11 cellular contexts compared by ENCODE assay signal in genomic region chr17:50218771-50219315, GRCh38. TPM values are rescaled to one million over a fixed set of nuclear protein-coding genes. Genes with fewer than 3 reads are reported as not detected.
DNase-seq lines count a peak whose midpoint lies in the region; ATAC-seq and TF ChIP-seq lines count a peak whose summit lies in the region.
"Had no signal": no experiment of that assay in that cellular context is flagged by ENCODE, and none has a peak within 500 bp of the region (broad histone marks: within the 10 kb centered on the region; RNA-seq: fewer than 3 reads in every experiment).

No MANE protein-coding gene starts in this region.

- H3K9me3 ChIP-seq in duodenal mucosa (ENCODE audit: control insufficient read depth in 1 of 2, low read length in 2 of 2) (no peaks in the 10 kb centered on the region), ovary (no peaks in the 10 kb centered on the region)

- no peaks in the 10 kb centered on the region for H3K36me3 ChIP-seq in duodenal mucosa (ENCODE audit: control insufficient read depth in 1 of 2, insufficient read depth in 2 of 2, low read length in 2 of 2)
- no peaks in the 10 kb centered on the region for H3K36me3 ChIP-seq in ovary

- DNase-seq in AG10803 (ENCODE audit: low read depth): peak; percentile 98
- DNase-seq in NCI-H226: peak; percentile 91
- peak in 3 of 5 donors; percentile 37 to 63 (median 42) for DNase-seq in ovary
- no peak for DNase-seq in hypothalamus (lab: John Stamatoyannopoulos, UW)
- no peak for DNase-seq in natural killer cell treated with Interleukin-12 subunit alpha and Interleukin-12 subunit beta and Interleukin-15 and Interleukin-18, amount 100 ng/mL, for 72 hours (ENCODE audit: low spot score)
- DNase-seq: NCI-H187 treated with DMSO at 0.1 percent for 48 hours had no signal

- no peaks in the 10 kb centered on the region for H3K36me3 Mint-ChIP-seq in natural killer cell treated with Interleukin-12 subunit alpha and Interleukin-12 subunit beta and Interleukin-15 and Interleukin-18, amount 100 ng/mL, for 72 hours

- TF ChIP-seq CTCF in AG10803 (conservative IDR thresholded peaks at IDR 0.05; ENCODE audit: low read length): no peak
- no peak for TF ChIP-seq CTCF in ovary (IDR thresholded peaks at IDR 0.05)

- peaks cover 0 to 5% of the 10 kb centered on the region in 2 donors for H3K4me1 Mint-ChIP-seq in natural killer cell treated with Interleukin-12 subunit alpha and Interleukin-12 subunit beta and Interleukin-15 and Interleukin-18, amount 100 ng/mL, for 72 hours (ENCODE audit: low read depth in 2 of 2)

- H3K4me3 ChIP-seq in AG10803 (ENCODE audit: low read length) (peak overlapping the region; percentile 3; the same call in 1 of the 2 replicates), duodenal mucosa (ENCODE audit: low read depth in 1 of 2, low read length in 2 of 2) (no peak overlapping the region), ovary (no peak overlapping the region)

- H3K27ac Mint-ChIP-seq in natural killer cell treated with Interleukin-12 subunit alpha and Interleukin-12 subunit beta and Interleukin-15 and Interleukin-18, amount 100 ng/mL, for 72 hours: no peak overlapping the region

- H3K4me3 Mint-ChIP-seq in natural killer cell treated with Interleukin-12 subunit alpha and Interleukin-12 subunit beta and Interleukin-15 and Interleukin-18, amount 100 ng/mL, for 72 hours: no peak overlapping the region

- H3K4me1 ChIP-seq in duodenal mucosa (ENCODE audit: control insufficient read depth in 1 of 2, insufficient read depth in 2 of 2, low read length in 2 of 2): no peaks in the 10 kb centered on the region
- peaks cover 20% of the 10 kb centered on the region for H3K4me1 ChIP-seq in ovary (ENCODE audit: insufficient read depth)

- H3K9ac ChIP-seq in duodenal mucosa (ENCODE audit: low read depth in 1 of 2, low read length in 2 of 2): no peak overlapping the region

- peaks cover 20 to 29% of the 10 kb centered on the region in 2 donors for H3K27me3 Mint-ChIP-seq in natural killer cell treated with Interleukin-12 subunit alpha and Interleukin-12 subunit beta and Interleukin-15 and Interleukin-18, amount 100 ng/mL, for 72 hours

- 4 to 21% (median 16%) methylated on average over 1 of the region's 1 CpG for WGBS in ovary, 3 donors

- TF ChIP-seq POLR2A in ovary (IDR thresholded peaks at IDR 0.05): no peak

- H3K27me3 ChIP-seq in duodenal mucosa (ENCODE audit: control insufficient read depth in 1 of 2, insufficient read depth in 2 of 2, low read length in 2 of 2) (peaks cover 0 to 2% of the 10 kb centered on the region in 2 donors), ovary (no peaks in the 10 kb centered on the region)

- H3K9me3 Mint-ChIP-seq in natural killer cell treated with Interleukin-12 subunit alpha and Interleukin-12 subunit beta and Interleukin-15 and Interleukin-18, amount 100 ng/mL, for 72 hours: no peaks in the 10 kb centered on the region

- H3K27ac ChIP-seq in duodenal mucosa (ENCODE audit: low read depth, low read length) (peak overlapping the region; percentile 22), ovary (peak overlapping the region; percentile 28 to 78)

- ATAC-seq in GM19467 (IDR thresholded peaks at IDR 0.05; ENCODE audit: unreplicated experiment) (no peak), HG02610 (IDR thresholded peaks at IDR 0.05; ENCODE audit: unreplicated experiment) (no peak)
- no peak for ATAC-seq in natural killer cell treated with Interleukin-12 subunit alpha and Interleukin-12 subunit beta and Interleukin-15 and Interleukin-18, amount 100 ng/mL, for 72 hours

- intact Hi-C loops in ovary (cut with DNase I): no loop called here

- TF ChIP-seq EP300 in ovary (IDR thresholded peaks at IDR 0.05): no peak

RNA-seq across cellular contexts. Expression of gene COL1A1, which starts 17.4 kb away (rescaled TPM):
- total RNA-seq in ovary: 1,000 to 10,000 TPM in 1 of 7 donors, 100 to 1,000 TPM in 5, 10 to 100 TPM in 1; 71.2 to 1,087 (median 550) TPM
- polyA plus RNA-seq in ovary: 100 to 1,000 TPM; 260 to 321 TPM
- total RNA-seq in natural killer cell treated with Interleukin-12 subunit alpha and Interleukin-12 subunit beta and Interleukin-15 and Interleukin-18, amount 100 ng/mL, for 72 hours: 1 to 10 TPM in 1 of 2 donors, not detected in 1; 1.7 TPM

RNA-seq across cellular contexts. Expression of gene SGCA, which starts 53.0 kb away (rescaled TPM):
- total RNA-seq in ovary: 1 to 10 TPM in 5 of 7 donors, under 1 TPM in 2; 0.48 to 3.4 (median 1.2) TPM
- polyA plus RNA-seq in ovary: 1 to 10 TPM; 2.2 to 3.4 TPM
- under 1 TPM in 1 of 2 donors, not detected in 1; 0.42 TPM for total RNA-seq in natural killer cell treated with Interleukin-12 subunit alpha and Interleukin-12 subunit beta and Interleukin-15 and Interleukin-18, amount 100 ng/mL, for 72 hours
- total RNA-seq: activated CD8-positive, alpha-beta memory T cell treated with anti-CD3 and anti-CD28 coated beads for 36 hours; H1 had no signal

RNA-seq across cellular contexts. Expression of gene TMEM92, which starts 55.4 kb away (rescaled TPM):
- 1 to 10 TPM in 6 of 7 donors, under 1 TPM in 1; 0.34 to 3.5 (median 1.6) TPM for total RNA-seq in ovary
- polyA plus RNA-seq in ovary: 1 to 10 TPM in 1 of 2 donors, under 1 TPM in 1; 0.32 to 2.5 TPM
- total RNA-seq in natural killer cell treated with Interleukin-12 subunit alpha and Interleukin-12 subunit beta and Interleukin-15 and Interleukin-18, amount 100 ng/mL, for 72 hours: not detected
- total RNA-seq: activated CD8-positive, alpha-beta memory T cell treated with anti-CD3 and anti-CD28 coated beads for 36 hours had no signal

Comparison
In these comparisons a context has a peak if more than half of its experiments do, and no peak if none do; other contexts are left out.
1. DNase-seq: peak in AG10803 (single experiment), NCI-H226 (single experiment) and ovary (3 of 5); none in hypothalamus (0 of 51) and natural killer cell treated with Interleukin-12 subunit alpha and Interleukin-12 subunit beta and Interleukin-15 and Interleukin-18, amount 100 ng/mL, for 72 hours (single experiment).
2. RNA of gene COL1A1, which starts 17.4 kb away (total RNA-seq): 71.2 to 1,087 TPM in ovary; 1.7 TPM in natural killer cell treated with Interleukin-12 subunit alpha and Interleukin-12 subunit beta and Interleukin-15 and Interleukin-18, amount 100 ng/mL, for 72 hours; every median in the first group is over 10 times any median in the second.